In the genomic region with DNA sequence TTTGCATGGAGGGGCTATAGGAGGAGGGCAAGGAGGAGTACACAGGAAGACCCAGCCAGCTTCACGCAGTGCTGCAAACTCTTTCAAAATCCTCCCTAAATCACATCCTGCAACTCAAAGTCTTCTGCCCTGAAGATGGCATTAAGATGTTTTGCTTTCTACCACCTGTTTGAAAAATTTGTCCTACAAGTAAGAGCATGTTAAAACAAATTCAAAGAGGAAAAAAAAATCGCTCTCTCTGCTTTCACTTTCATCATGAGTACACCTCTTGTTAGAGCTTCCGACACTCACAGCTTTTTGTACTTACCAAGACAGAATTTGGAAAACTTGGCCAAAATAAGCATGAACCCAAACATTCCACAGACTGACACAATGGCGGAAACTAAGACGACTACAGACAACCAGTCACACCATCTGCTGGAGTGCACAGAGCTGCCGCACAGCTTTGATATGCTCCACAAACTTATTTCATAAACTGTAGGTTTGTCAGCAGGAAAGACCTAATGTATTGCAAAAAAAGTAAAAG, we compare ENCODE assay signal across 8 cellular contexts. TPM values are rescaled to one million over a fixed set of nuclear protein-coding genes. Genes with fewer than 3 reads are reported as not detected.
A peak's percentile ranks its signal among the peaks of the same experiment; 100 is the strongest.
DNase-seq lines count a peak whose midpoint lies in the region; ATAC-seq and TF ChIP-seq lines count a peak whose summit lies in the region.

No MANE protein-coding gene starts in this region.

- no peaks in the 10 kb centered on the region for H3K27me3 Mint-ChIP-seq in CD8-positive, alpha-beta T cell (ENCODE audit: low read depth)
- no peaks in the 10 kb centered on the region for H3K27me3 Mint-ChIP-seq in activated naive CD8-positive, alpha-beta T cell
- H3K27me3 Mint-ChIP-seq in WTC11 (ENCODE audit: low read depth), result no peaks in the 10 kb centered on the region
- H3K27me3 Mint-ChIP-seq in endothelial cell (ENCODE audit: unreplicated experiment), result peaks cover under 1% of the 10 kb centered on the region

- peak overlapping the region; percentile 62 for H3K27ac ChIP-seq in CD8-positive, alpha-beta T cell (ENCODE audit: low read depth, low read length)
- peak overlapping the region; percentile 19 for H3K27ac ChIP-seq in temporal lobe (ENCODE audit: low read depth, low read length)

- H3K9me3 Mint-ChIP-seq in CD8-positive, alpha-beta T cell, result no peaks in the 10 kb centered on the region
- no peaks in the 10 kb centered on the region for H3K9me3 Mint-ChIP-seq in activated naive CD8-positive, alpha-beta T cell (ENCODE audit: low read depth)
- 0 out of 2 replicates have a peak, but pooled peaks cover 4% of the 10 kb centered on the region for H3K9me3 Mint-ChIP-seq in WTC11
- no peaks in the 10 kb centered on the region for H3K9me3 Mint-ChIP-seq in endothelial cell (ENCODE audit: unreplicated experiment)

- peak in 4 of 7 experiments; percentile 15 to 60 (median 34) for DNase-seq in CD8-positive, alpha-beta T cell
- DNase-seq in iris pigment epithelial cell (ENCODE audit: low read depth), result peak; percentile 66
- no peak for DNase-seq in WTC11 (ENCODE audit: low spot score)
- no peak for DNase-seq in endothelial cell (ENCODE audit: low spot score)

- no peaks in the 10 kb centered on the region for H3K27me3 ChIP-seq in CD8-positive, alpha-beta T cell (ENCODE audit: insufficient read depth, low read length)

- ATAC-seq in CD8-positive, alpha-beta T cell, result peak; percentile 69
- peak; percentile 76 for ATAC-seq in GM19395 (IDR thresholded peaks at IDR 0.05; ENCODE audit: unreplicated experiment)
- ATAC-seq in HG03558 (IDR thresholded peaks at IDR 0.05; ENCODE audit: extremely low read depth, unreplicated experiment), result peak; percentile 42
- ATAC-seq in WTC11, result no peak

- peaks cover 16% of the 10 kb centered on the region for H3K36me3 Mint-ChIP-seq in CD8-positive, alpha-beta T cell
- no peaks in the 10 kb centered on the region for H3K36me3 Mint-ChIP-seq in activated naive CD8-positive, alpha-beta T cell
- H3K36me3 Mint-ChIP-seq in WTC11, result no peaks in the 10 kb centered on the region
- no peaks in the 10 kb centered on the region for H3K36me3 Mint-ChIP-seq in endothelial cell (ENCODE audit: low read depth, unreplicated experiment)

- CTCF ChIA-PET in CD8-positive, alpha-beta T cell (lab: Charles Lee), result interaction anchor here (0.9 to 2.7 kb wide), 8 partner anchors 9 to 75 kb away, joined by 3 to 17 read pairs (median 6); a partner anchor contains a TSS
- CTCF ChIA-PET in WTC11 (lab: Charles Lee), result interaction anchor here (0.6 kb wide), 1 partner anchor 67 kb away, joined by 3 read pairs; no protein-coding TSS in a partner anchor

- H3K4me3 ChIP-seq in CD8-positive, alpha-beta T cell (ENCODE audit: low read depth, low read length), result peak overlapping the region; percentile 46

- H3K4me3 Mint-ChIP-seq in CD8-positive, alpha-beta T cell, result peak overlapping the region; percentile 86
- H3K4me3 Mint-ChIP-seq in activated naive CD8-positive, alpha-beta T cell, result peak overlapping the region; percentile 94
- H3K4me3 Mint-ChIP-seq in WTC11, result no peak overlapping the region
- no peak overlapping the region for H3K4me3 Mint-ChIP-seq in endothelial cell (ENCODE audit: unreplicated experiment)

- intact Hi-C loops in CD8-positive, alpha-beta T cell (cut with DNase I, micrococcal nuclease), result loop anchor here (1.0 to 5.0 kb wide), 4 partner anchors 12 to 146 kb away; a partner anchor contains a TSS

- H3K36me3 ChIP-seq in CD8-positive, alpha-beta T cell (ENCODE audit: insufficient read depth, low read length), result no peaks in the 10 kb centered on the region

- H3K4me1 ChIP-seq in CD8-positive, alpha-beta T cell (ENCODE audit: insufficient read depth, low read length), result peaks cover 11% of the 10 kb centered on the region

- no peaks in the 10 kb centered on the region for H3K9me3 ChIP-seq in CD8-positive, alpha-beta T cell (ENCODE audit: low read length)

- no peak for TF ChIP-seq CTCF in CD8-positive, alpha-beta T cell (IDR thresholded peaks at IDR 0.05)
- no peak for TF ChIP-seq CTCF in WTC11 (IDR thresholded peaks at IDR 0.05)
- no peak for TF ChIP-seq CTCF in endothelial cell (IDR thresholded peaks at IDR 0.05; ENCODE audit: unreplicated experiment)

- H3K4me1 Mint-ChIP-seq in CD8-positive, alpha-beta T cell (ENCODE audit: low read depth), result peaks cover 44% of the 10 kb centered on the region
- peaks cover 45% of the 10 kb centered on the region for H3K4me1 Mint-ChIP-seq in activated naive CD8-positive, alpha-beta T cell (ENCODE audit: low read depth)
- H3K4me1 Mint-ChIP-seq in WTC11 (peaks cover 17% of the 10 kb centered on the region), endothelial cell (ENCODE audit: unreplicated experiment) (peaks cover 10% of the 10 kb centered on the region)

- POLR2A ChIA-PET in CD8-positive, alpha-beta T cell (lab: Charles Lee), result interaction anchor here (1.0 to 3.0 kb wide), 11 partner anchors 10 to 393 kb away, joined by 3 to 29 read pairs (median 4); a partner anchor contains a TSS
- POLR2A ChIA-PET in WTC11 (lab: Charles Lee), result no interaction called here

- H3K27ac Mint-ChIP-seq in CD8-positive, alpha-beta T cell, result peak overlapping the region; percentile 91
- H3K27ac Mint-ChIP-seq in activated naive CD8-positive, alpha-beta T cell, result peak overlapping the region; percentile 97
- H3K27ac Mint-ChIP-seq in WTC11, result no peak overlapping the region
- H3K27ac Mint-ChIP-seq in endothelial cell (ENCODE audit: unreplicated experiment), result no peak overlapping the region

TF ChIP-seq in WTC11, 78 proteins besides CTCF, POLR2A, EP300 and RAD21 (continues in another document):
- TF ChIP-seq, protein P1, sequence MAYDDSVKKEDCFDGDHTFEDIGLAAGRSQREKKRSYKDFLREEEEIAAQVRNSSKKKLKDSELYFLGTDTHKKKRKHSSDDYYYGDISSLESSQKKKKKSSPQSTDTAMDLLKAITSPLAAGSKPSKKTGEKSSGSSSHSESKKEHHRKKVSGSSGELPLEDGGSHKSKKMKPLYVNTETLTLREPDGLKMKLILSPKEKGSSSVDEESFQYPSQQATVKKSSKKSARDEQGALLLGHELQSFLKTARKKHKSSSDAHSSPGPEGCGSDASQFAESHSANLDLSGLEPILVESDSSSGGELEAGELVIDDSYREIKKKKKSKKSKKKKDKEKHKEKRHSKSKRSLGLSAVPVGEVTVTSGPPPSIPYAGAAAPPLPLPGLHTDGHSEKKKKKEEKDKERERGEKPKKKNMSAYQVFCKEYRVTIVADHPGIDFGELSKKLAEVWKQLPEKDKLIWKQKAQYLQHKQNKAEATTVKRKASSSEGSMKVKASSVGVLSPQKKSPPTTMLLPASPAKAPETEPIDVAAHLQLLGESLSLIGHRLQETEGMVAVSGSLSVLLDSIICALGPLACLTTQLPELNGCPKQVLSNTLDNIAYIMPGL (CRISPR knock-in tag; IDR thresholded peaks at IDR 0.05), result no peak
- TF ChIP-seq CREM (CRISPR knock-in tag; IDR thresholded peaks at IDR 0.05) (no peak), NFYB (CRISPR knock-in tag; conservative IDR thresholded peaks at IDR 0.05; ENCODE audit: low read depth) (no peak), JUN (CRISPR knock-in tag; IDR thresholded peaks at IDR 0.05) (no peak), IRF2 (CRISPR knock-in tag; IDR thresholded peaks at IDR 0.05; ENCODE audit: borderline replicate concordance, low read depth) (no peak), SP1 (CRISPR knock-in tag; conservative IDR thresholded peaks at IDR 0.05) (no peak), RELA (CRISPR knock-in tag; IDR thresholded peaks at IDR 0.05; ENCODE audit: borderline replicate concordance) (no peak)
- TF ChIP-seq, protein P2, sequence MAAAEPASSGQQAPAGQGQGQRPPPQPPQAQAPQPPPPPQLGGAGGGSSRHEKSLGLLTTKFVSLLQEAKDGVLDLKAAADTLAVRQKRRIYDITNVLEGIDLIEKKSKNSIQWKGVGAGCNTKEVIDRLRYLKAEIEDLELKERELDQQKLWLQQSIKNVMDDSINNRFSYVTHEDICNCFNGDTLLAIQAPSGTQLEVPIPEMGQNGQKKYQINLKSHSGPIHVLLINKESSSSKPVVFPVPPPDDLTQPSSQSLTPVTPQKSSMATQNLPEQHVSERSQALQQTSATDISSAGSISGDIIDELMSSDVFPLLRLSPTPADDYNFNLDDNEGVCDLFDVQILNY (CRISPR knock-in tag; IDR thresholded peaks at IDR 0.05), result no peak
- TF ChIP-seq, protein P3, sequence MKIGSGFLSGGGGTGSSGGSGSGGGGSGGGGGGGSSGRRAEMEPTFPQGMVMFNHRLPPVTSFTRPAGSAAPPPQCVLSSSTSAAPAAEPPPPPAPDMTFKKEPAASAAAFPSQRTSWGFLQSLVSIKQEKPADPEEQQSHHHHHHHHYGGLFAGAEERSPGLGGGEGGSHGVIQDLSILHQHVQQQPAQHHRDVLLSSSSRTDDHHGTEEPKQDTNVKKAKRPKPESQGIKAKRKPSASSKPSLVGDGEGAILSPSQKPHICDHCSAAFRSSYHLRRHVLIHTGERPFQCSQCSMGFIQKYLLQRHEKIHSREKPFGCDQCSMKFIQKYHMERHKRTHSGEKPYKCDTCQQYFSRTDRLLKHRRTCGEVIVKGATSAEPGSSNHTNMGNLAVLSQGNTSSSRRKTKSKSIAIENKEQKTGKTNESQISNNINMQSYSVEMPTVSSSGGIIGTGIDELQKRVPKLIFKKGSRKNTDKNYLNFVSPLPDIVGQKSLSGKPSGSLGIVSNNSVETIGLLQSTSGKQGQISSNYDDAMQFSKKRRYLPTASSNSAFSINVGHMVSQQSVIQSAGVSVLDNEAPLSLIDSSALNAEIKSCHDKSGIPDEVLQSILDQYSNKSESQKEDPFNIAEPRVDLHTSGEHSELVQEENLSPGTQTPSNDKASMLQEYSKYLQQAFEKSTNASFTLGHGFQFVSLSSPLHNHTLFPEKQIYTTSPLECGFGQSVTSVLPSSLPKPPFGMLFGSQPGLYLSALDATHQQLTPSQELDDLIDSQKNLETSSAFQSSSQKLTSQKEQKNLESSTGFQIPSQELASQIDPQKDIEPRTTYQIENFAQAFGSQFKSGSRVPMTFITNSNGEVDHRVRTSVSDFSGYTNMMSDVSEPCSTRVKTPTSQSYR (CRISPR knock-in tag; IDR thresholded peaks at IDR 0.05), result no peak

RNA-seq across cellular contexts. Expression of a gene that starts 21.3 kb away (rescaled TPM):
- 10 to 100 TPM; 30.0 to 30.5 TPM for total RNA-seq in CD8-positive, alpha-beta T cell
- total RNA-seq in temporal lobe, result 0.98 TPM
- 9.2 to 10.3 TPM (median 9.8 TPM) in 3 replicates for total RNA-seq in WTC11 (2021)
- total RNA-seq in endothelial cell (ENCODE audit: unreplicated experiment), result 11.2 TPM

Comparison
In these comparisons a context has a peak if more than half of its experiments do, and no peak if none do; other contexts are left out.
1. DNase-seq: peak in CD8-positive, alpha-beta T cell (4 of 7) and iris pigment epithelial cell (single experiment); none in WTC11 (single experiment) and endothelial cell (single experiment).
2. H3K27ac Mint-ChIP-seq: peak in CD8-positive, alpha-beta T cell (single experiment) and activated naive CD8-positive, alpha-beta T cell (single experiment); none in WTC11 (single experiment) and endothelial cell (single experiment).
3. H3K4me3 Mint-ChIP-seq: peak in CD8-positive, alpha-beta T cell (single experiment) and activated naive CD8-positive, alpha-beta T cell (single experiment); none in WTC11 (single experiment) and endothelial cell (single experiment).